In the genomic region with DNA sequence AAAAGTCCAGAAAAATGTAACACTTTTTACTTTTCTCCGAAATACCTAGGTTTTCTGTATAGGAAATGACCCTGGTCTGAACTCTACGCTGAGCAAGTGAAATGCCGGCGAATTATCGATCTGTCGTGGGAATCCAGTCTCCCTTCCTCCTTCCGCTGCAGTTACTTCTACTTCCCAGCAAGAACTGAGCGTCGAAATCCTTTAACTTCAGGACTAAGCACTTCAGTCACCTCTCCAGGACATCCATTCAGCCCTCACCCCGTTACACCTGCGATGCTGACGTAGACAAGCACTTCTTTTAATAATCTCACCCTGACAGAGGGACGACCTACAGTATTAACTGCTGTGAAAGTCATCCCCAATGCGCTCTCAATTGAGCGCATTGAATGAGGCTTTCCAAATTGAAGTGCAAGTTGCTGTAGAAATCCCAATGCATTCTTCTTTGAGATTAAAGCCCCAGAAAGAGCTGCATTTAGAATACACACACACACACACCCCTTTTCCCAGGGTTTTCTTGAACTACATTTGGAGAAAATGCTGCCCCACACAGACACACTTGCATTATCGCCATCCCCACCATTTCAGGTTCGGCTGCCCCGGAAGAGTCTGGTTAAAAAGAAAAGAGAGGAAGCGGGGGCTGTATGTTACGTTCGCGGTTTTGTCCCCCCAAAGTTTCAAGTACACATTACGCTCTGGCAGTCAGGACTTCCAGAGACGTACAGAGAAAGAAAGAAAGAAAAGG, we compare ENCODE assay signal across 8 cellular contexts. TPM values are rescaled to one million over a fixed set of nuclear protein-coding genes. Genes with fewer than 3 reads are reported as not detected.
DNase-seq lines count a peak whose midpoint lies in the region; ATAC-seq and TF ChIP-seq lines count a peak whose summit lies in the region.

No MANE protein-coding gene starts in this region.

- H3K79me2 ChIP-seq in OCI-LY1 (ENCODE audit: insufficient read depth, low read length), result peaks cover 52% of the 10 kb centered on the region

- no peaks in the 10 kb centered on the region for H3K27me3 ChIP-seq in OCI-LY1 (ENCODE audit: insufficient read depth, low read length)
- H3K27me3 ChIP-seq in adrenal gland, result no peaks in the 10 kb centered on the region
- H3K27me3 ChIP-seq in skeletal muscle satellite cell (ENCODE audit: control insufficient read depth, insufficient read depth, low read length), result no peaks in the 10 kb centered on the region

- in situ Hi-C loops in Caki2 (cut with HindIII; ENCODE audit: low pct_unique_long_range_greater_than_20kb, low sequenced_read_pairs), result no loop called here

- peak; percentile 50 for DNase-seq in Caki2 (ENCODE audit: low read depth)
- DNase-seq in adrenal gland, result no peak
- DNase-seq in cortex of kidney (lab: John Stamatoyannopoulos, UW), result no peak

- H3K4me2 ChIP-seq in OCI-LY1 (ENCODE audit: low read length) (peak overlapping the region; percentile 81), skeletal muscle satellite cell (ENCODE audit: low read length) (peak overlapping the region; percentile 87)

- H3K9ac ChIP-seq in OCI-LY1 (ENCODE audit: low read length) (peak overlapping the region; percentile 67), skeletal muscle satellite cell (ENCODE audit: low read depth, low read length) (peak overlapping the region; percentile 95)

- H4K20me1 ChIP-seq in OCI-LY1 (ENCODE audit: insufficient read depth, low read length), result no peaks in the 10 kb centered on the region

- TF ChIP-seq CTCF in OCI-LY1 (IDR thresholded peaks at IDR 0.05; ENCODE audit: low read length) (no peak), adrenal gland (IDR thresholded peaks at IDR 0.05) (no peak)

- TF ChIP-seq POLR2A in adrenal gland (IDR thresholded peaks at IDR 0.05), result no peak

- peak overlapping the region; percentile 78 for H3K4me3 ChIP-seq in OCI-LY1 (ENCODE audit: low read depth, low read length, poor library complexity, severe bottlenecking)
- peak overlapping the region; percentile 5 to 87 (median 74) for H3K4me3 ChIP-seq in adrenal gland
- H3K4me3 ChIP-seq in iPS-18c (ENCODE audit: insufficient read depth, low read depth, low read length), result peak overlapping the region; percentile 94
- peak overlapping the region; percentile 76 for H3K4me3 ChIP-seq in skeletal muscle satellite cell (ENCODE audit: low read length)

- H3F3A ChIP-seq in OCI-LY1 (ENCODE audit: insufficient read depth, low read length), result no peaks in the 10 kb centered on the region

- intact Hi-C loops in adrenal gland (cut with DNase I), result loop anchor here in 1 of 2 donors (10.0 kb wide), 1 partner anchor 121 kb away; a partner anchor contains a TSS

- H3K27ac ChIP-seq in OCI-LY1 (ENCODE audit: low read depth, low read length, poor library complexity, severe bottlenecking) (peak overlapping the region; percentile 90), adrenal gland (peak overlapping the region; percentile 80 to 99 (median 96))

- peaks cover 66% of the 10 kb centered on the region for H3K4me1 ChIP-seq in OCI-LY1 (ENCODE audit: insufficient read depth, low read length, severe bottlenecking)
- H3K4me1 ChIP-seq in adrenal gland (replicated peaks in 1 of 2), result peaks cover 20 to 54% of the 10 kb centered on the region in 2 donors
- H3K4me1 ChIP-seq in skeletal muscle satellite cell (ENCODE audit: control insufficient read depth, insufficient read depth, low read length), result peaks cover 24% of the 10 kb centered on the region

- no peaks in the 10 kb centered on the region for H3K9me3 ChIP-seq in OCI-LY1 (ENCODE audit: low read length)
- H3K9me3 ChIP-seq in adrenal gland (replicated peaks in 1 of 3), result no peaks in the 10 kb centered on the region
- H3K9me3 ChIP-seq in iPS-18c (ENCODE audit: control insufficient read depth, insufficient read depth, low read length), result no peaks in the 10 kb centered on the region
- no peaks in the 10 kb centered on the region for H3K9me3 ChIP-seq in skeletal muscle satellite cell (replicated peaks; ENCODE audit: low read length)

- no peaks in the 10 kb centered on the region for H3K9me2 ChIP-seq in OCI-LY1 (ENCODE audit: low read depth, low read length)

- ATAC-seq in GM19372 (IDR thresholded peaks at IDR 0.05; ENCODE audit: low read depth, unreplicated experiment), result peak; percentile 12
- ATAC-seq in HG03439 (IDR thresholded peaks at IDR 0.05; ENCODE audit: unreplicated experiment), result peak; percentile 21

- 0 to 1% (median 0%) methylated on average over 24 of the region's 24 CpGs for WGBS in adrenal gland, 4 donors

- H2AFZ ChIP-seq in OCI-LY1 (ENCODE audit: low read length), result no peak overlapping the region

- H3K36me3 ChIP-seq in OCI-LY1 (ENCODE audit: insufficient read depth, low read length), result no peaks in the 10 kb centered on the region
- no peaks in the 10 kb centered on the region for H3K36me3 ChIP-seq in adrenal gland (replicated peaks in 1 of 2)
- H3K36me3 ChIP-seq in skeletal muscle satellite cell (ENCODE audit: insufficient read depth, low read length), result no peaks in the 10 kb centered on the region

RNA-seq across cellular contexts. Expression of a gene that starts 1.2 kb away (rescaled TPM):
- total RNA-seq in Caki2 (2014; rRNA removed; shearing (Covaris generic); ENCODE audit: low replicate concordance), result 40.0 and 49.7 TPM in 2 replicates
- 10 to 100 TPM; 49.1 to 99.3 (median 73.5) TPM for total RNA-seq in adrenal gland
- polyA plus RNA-seq in adrenal gland, result 10 to 100 TPM; 33.7 to 83.3 (median 39.6) TPM
- 40.4 and 56.0 TPM in 2 replicates for total RNA-seq in skeletal muscle satellite cell (2012; rRNA removed)
